ENCODE assay signal across 9 cellular contexts in genomic region chr22:30195245-30196140, GRCh38. TPM values are rescaled to one million over a fixed set of nuclear protein-coding genes. Genes with fewer than 3 reads are reported as not detected.
DNase-seq lines count a peak whose midpoint lies in the region; ATAC-seq and TF ChIP-seq lines count a peak whose summit lies in the region.
"Had no signal": no experiment of that assay in that cellular context is flagged by ENCODE, and none has a peak within 500 bp of the region (broad histone marks: within the 10 kb centered on the region; RNA-seq: fewer than 3 reads in every experiment).

No MANE protein-coding gene starts in this region.

- H3K9ac ChIP-seq in iPS-20b (ENCODE audit: low read depth, low read length): peak overlapping the region; percentile 22; the same call in 1 of the 2 replicates

- H3K27me3 ChIP-seq in iPS-20b (ENCODE audit: insufficient read depth, low read length): no peaks in the 10 kb centered on the region
- no peaks in the 10 kb centered on the region for H3K27me3 ChIP-seq in thyroid gland

- peaks cover 78% of the 10 kb centered on the region for H3K4me1 Mint-ChIP-seq in activated CD4-positive, alpha-beta T cell treated with anti-CD3 and anti-CD28 coated beads, Interleukin-2, amount 10 ng/mL, durations not matched to agents 24 days and 14 days
- peaks cover 87% of the 10 kb centered on the region for H3K4me1 Mint-ChIP-seq in activated CD8-positive, alpha-beta T cell treated with anti-CD3 and anti-CD28 coated beads, Interleukin-2, amount 10 ng/mL, durations not matched to agents 7 days and 5 days (ENCODE audit: low read depth)

- H3K36me3 ChIP-seq in iPS-20b (ENCODE audit: insufficient read depth, low read depth, low read length) (no peaks in the 10 kb centered on the region), thyroid gland (no peaks in the 10 kb centered on the region)

- CTCF ChIA-PET in activated CD8-positive, alpha-beta T cell treated with anti-CD3 and anti-CD28 coated beads, Interleukin-2, amount 10 ng/mL, durations not matched to agents 7 days and 5 days (lab: Charles Lee): interaction anchor here (0.7 to 2.7 kb wide), 7 partner anchors 10 to 92 kb away, joined by 3 to 14 read pairs (median 4); no protein-coding TSS in a partner anchor

- peak overlapping the region; percentile 96 for H3K27ac Mint-ChIP-seq in activated CD4-positive, alpha-beta T cell treated with anti-CD3 and anti-CD28 coated beads, Interleukin-2, amount 10 ng/mL, durations not matched to agents 24 days and 14 days
- H3K27ac Mint-ChIP-seq in activated CD8-positive, alpha-beta T cell treated with anti-CD3 and anti-CD28 coated beads, Interleukin-2, amount 10 ng/mL, durations not matched to agents 7 days and 5 days: peak overlapping the region; percentile 94

- ATAC-seq in activated CD8-positive, alpha-beta T cell treated with anti-CD3 and anti-CD28 coated beads, Interleukin-2, amount 10 ng/mL, durations not matched to agents 7 days and 5 days: no peak
- no peak for ATAC-seq in GM18502 (IDR thresholded peaks at IDR 0.05; ENCODE audit: poor library complexity, unreplicated experiment)

- POLR2A ChIA-PET in activated CD8-positive, alpha-beta T cell treated with anti-CD3 and anti-CD28 coated beads, Interleukin-2, amount 10 ng/mL, durations not matched to agents 7 days and 5 days (lab: Charles Lee): interaction anchor here (0.8 to 1.8 kb wide), 9 partner anchors 8 to 91 kb away, joined by 3 to 13 read pairs (median 4); no protein-coding TSS in a partner anchor

- no peak for TF ChIP-seq POLR2A in thyroid gland (IDR thresholded peaks at IDR 0.05)

- H3K9me3 ChIP-seq in iPS-20b (ENCODE audit: insufficient read depth, low read depth, low read length): no peaks in the 10 kb centered on the region
- H3K9me3 ChIP-seq in thyroid gland: no peaks in the 10 kb centered on the region

- no peak for DNase-seq in activated CD4-positive, alpha-beta T cell treated with anti-CD3 and anti-CD28 coated beads, Interleukin-2, amount 10 ng/mL, durations not matched to agents 24 days and 14 days
- no peak for DNase-seq in activated CD4-positive, alpha-beta T cell treated with anti-CD3 and anti-CD28 coated beads, Interleukin-2, amount 50 U/mL, for 4 hours
- DNase-seq in activated CD8-positive, alpha-beta T cell treated with anti-CD3 and anti-CD28 coated beads, Interleukin-2, amount 10 ng/mL, durations not matched to agents 7 days and 5 days: no peak
- peak; percentile 67 to 72 for DNase-seq in thyroid gland
- DNase-seq in effector CD8-positive, alpha-beta T cell (lab: John Stamatoyannopoulos, UW): no peak
- no peak for DNase-seq in stimulated activated CD4-positive, alpha-beta T cell treated with anti-CD3 and anti-CD28 coated beads, Interleukin-4, amount 100 ng/mL, for 4 hours
- DNase-seq: C1 segment of cervical spinal cord had no signal

- H3K4me3 ChIP-seq in iPS-20b (ENCODE audit: low read length): peak overlapping the region; percentile 20; the same call in 1 of the 2 replicates
- H3K4me3 ChIP-seq in thyroid gland (replicated peaks in 1 of 3): no peak overlapping the region

- intact Hi-C loops in activated CD4-positive, alpha-beta T cell treated with anti-CD3 and anti-CD28 coated beads, Interleukin-2, amount 10 ng/mL, durations not matched to agents 24 days and 14 days (cut with micrococcal nuclease): loop anchor here (1.0 to 10.0 kb wide), 8 partner anchors 11 to 229 kb away; partner anchors contain the start of genes LIF and MTFP1
- intact Hi-C loops in thyroid gland (cut with DNase I): no loop called here

- no peaks in the 10 kb centered on the region for H3K27me3 Mint-ChIP-seq in activated CD4-positive, alpha-beta T cell treated with anti-CD3 and anti-CD28 coated beads, Interleukin-2, amount 10 ng/mL, durations not matched to agents 24 days and 14 days
- H3K27me3 Mint-ChIP-seq in activated CD8-positive, alpha-beta T cell treated with anti-CD3 and anti-CD28 coated beads, Interleukin-2, amount 10 ng/mL, durations not matched to agents 7 days and 5 days (ENCODE audit: low read depth): no peaks in the 10 kb centered on the region

- peaks cover 15% of the 10 kb centered on the region for H3K36me3 Mint-ChIP-seq in activated CD4-positive, alpha-beta T cell treated with anti-CD3 and anti-CD28 coated beads, Interleukin-2, amount 10 ng/mL, durations not matched to agents 24 days and 14 days (ENCODE audit: low read depth)
- peaks cover 42% of the 10 kb centered on the region for H3K36me3 Mint-ChIP-seq in activated CD8-positive, alpha-beta T cell treated with anti-CD3 and anti-CD28 coated beads, Interleukin-2, amount 10 ng/mL, durations not matched to agents 7 days and 5 days (ENCODE audit: low read depth)

- H3K9me3 Mint-ChIP-seq in activated CD4-positive, alpha-beta T cell treated with anti-CD3 and anti-CD28 coated beads, Interleukin-2, amount 10 ng/mL, durations not matched to agents 24 days and 14 days: peaks cover 19% of the 10 kb centered on the region
- no peaks in the 10 kb centered on the region for H3K9me3 Mint-ChIP-seq in activated CD8-positive, alpha-beta T cell treated with anti-CD3 and anti-CD28 coated beads, Interleukin-2, amount 10 ng/mL, durations not matched to agents 7 days and 5 days (ENCODE audit: insufficient read depth)

- TF ChIP-seq CTCF in thyroid gland (IDR thresholded peaks at IDR 0.05): no peak

- H3K4me3 Mint-ChIP-seq in activated CD4-positive, alpha-beta T cell treated with anti-CD3 and anti-CD28 coated beads, Interleukin-2, amount 10 ng/mL, durations not matched to agents 24 days and 14 days: peak overlapping the region; percentile 73
- H3K4me3 Mint-ChIP-seq in activated CD8-positive, alpha-beta T cell treated with anti-CD3 and anti-CD28 coated beads, Interleukin-2, amount 10 ng/mL, durations not matched to agents 7 days and 5 days: peak overlapping the region; percentile 47

- H3K4me1 ChIP-seq in iPS-20b (ENCODE audit: insufficient read depth, low read length) (peaks cover 18% of the 10 kb centered on the region; the same call in 1 of the 2 replicates), thyroid gland (peaks cover 20 to 35% of the 10 kb centered on the region in 2 donors)

- 29 to 32% methylated on average over 5 of the region's 5 CpGs for WGBS in thyroid gland, 2 donors

- H3K27ac ChIP-seq in iPS-20b (ENCODE audit: low read length) (no peak overlapping the region), thyroid gland (peak overlapping the region; percentile 87 to 92 (median 90))

RNA-seq across cellular contexts. Expression of gene LIF, which starts 51.1 kb away (rescaled TPM):
- 509 and 511 TPM in 2 replicates for total RNA-seq in activated CD4-positive, alpha-beta T cell treated with anti-CD3 and anti-CD28 coated beads, Interleukin-2, amount 10 ng/mL, durations not matched to agents 24 days and 14 days
- 100 to 1,000 TPM; 532 to 569 TPM for total RNA-seq in activated CD8-positive, alpha-beta T cell treated with anti-CD3 and anti-CD28 coated beads, Interleukin-2, amount 10 ng/mL, durations not matched to agents 7 days and 5 days
- 1 to 10 TPM in 3 of 4 donors, under 1 TPM in 1; 0.89 to 2.6 (median 2.2) TPM for total RNA-seq in thyroid gland

Comparison
In these comparisons a context has a peak if more than half of its experiments do, and no peak if none do; other contexts are left out.
1. DNase-seq: peak in thyroid gland (2 of 2); none in activated CD4-positive, alpha-beta T cell treated with anti-CD3 and anti-CD28 coated beads, Interleukin-2, amount 10 ng/mL, durations not matched to agents 24 days and 14 days (single experiment), activated CD4-positive, alpha-beta T cell treated with anti-CD3 and anti-CD28 coated beads, Interleukin-2, amount 50 U/mL, for 4 hours (0 of 2), activated CD8-positive, alpha-beta T cell treated with anti-CD3 and anti-CD28 coated beads, Interleukin-2, amount 10 ng/mL, durations not matched to agents 7 days and 5 days (single experiment), effector CD8-positive, alpha-beta T cell (single experiment) and stimulated activated CD4-positive, alpha-beta T cell treated with anti-CD3 and anti-CD28 coated beads, Interleukin-4, amount 100 ng/mL, for 4 hours (0 of 2).
2. RNA of gene LIF, which starts 51.1 kb away (total RNA-seq): 532 to 569 TPM in activated CD8-positive, alpha-beta T cell treated with anti-CD3 and anti-CD28 coated beads, Interleukin-2, amount 10 ng/mL, durations not matched to agents 7 days and 5 days and 509 to 511 TPM in activated CD4-positive, alpha-beta T cell treated with anti-CD3 and anti-CD28 coated beads, Interleukin-2, amount 10 ng/mL, durations not matched to agents 24 days and 14 days; 0.89 to 2.6 TPM in thyroid gland; every median in the first group is over 100 times any median in the second.